ENCODE assay signal across 29 cellular contexts in genomic region chr5:457195-457961, GRCh38. TPM values are rescaled to one million over a fixed set of nuclear protein-coding genes. Genes with fewer than 3 reads are reported as not detected.
DNase-seq lines count a peak whose midpoint lies in the region; ATAC-seq and TF ChIP-seq lines count a peak whose summit lies in the region.
"Had no signal": no experiment of that assay in that cellular context is flagged by ENCODE, and none has a peak within 500 bp of the region (broad histone marks: within the 10 kb centered on the region; RNA-seq: fewer than 3 reads in every experiment).

No MANE protein-coding gene starts in this region.

- H3K79me2 ChIP-seq in ACC112 (ENCODE audit: control insufficient read depth, insufficient read depth, low read length, unreplicated experiment) (peaks cover 19% of the 10 kb centered on the region), osteoblast (ENCODE audit: insufficient read depth, low read length) (peaks cover 65% of the 10 kb centered on the region)

- peak; percentile 27 for DNase-seq in activated CD4-positive, CD25-positive, alpha-beta regulatory T cell treated with anti-CD3 and anti-CD28 coated beads, Interleukin-2, amount 50 U/mL, for 72 hours
- DNase-seq in coronary artery (ENCODE audit: low spot score): peak; percentile 64
- DNase-seq in osteoblast (ENCODE audit: insufficient read length, low spot score, missing footprints): peak; percentile 49
- no peak for DNase-seq in ecto neural progenitor cell (ENCODE audit: low spot score)
- DNase-seq in OCI-M2 (lab: John Stamatoyannopoulos, UW; ENCODE audit: unreplicated experiment): no peak
- DNase-seq: activated CD4-positive, alpha-beta T cell treated with anti-CD3 and anti-CD28 coated beads for 4 hours; activated naive CD4-positive, alpha-beta T cell; AML-193; DMS153; effector CD4-positive, alpha-beta T cell; erythroblast; foreskin keratinocyte; HCEC 1CT; immature natural killer cell; IMR-90; NCI-H146; NCI-H2171; NCI-H526 treated with DMSO at 0.1 percent for 48 hours; SHP77; stimulated activated CD4-positive, alpha-beta T cell treated with anti-CD3 and anti-CD28 coated beads, Interleukin-4, amount 100 ng/mL, for 24 hours; trophoblast cell had no signal

- H3K9me3 ChIP-seq in osteoblast (ENCODE audit: low read depth, low read length): no peaks in the 10 kb centered on the region

- H4K20me1 ChIP-seq in osteoblast (ENCODE audit: insufficient read depth, low read length): peaks cover 38% of the 10 kb centered on the region

- peaks cover 18% of the 10 kb centered on the region for H3K4me1 ChIP-seq in ACC112 (ENCODE audit: control insufficient read depth, insufficient read depth, low read length, unreplicated experiment)
- peaks cover 8% of the 10 kb centered on the region for H3K4me1 ChIP-seq in osteoblast (ENCODE audit: insufficient read depth, low read length)
- H3K4me1 ChIP-seq: neural progenitor cell had no signal

- ATAC-seq in activated CD4-positive, CD25-positive, alpha-beta regulatory T cell treated with anti-CD3 and anti-CD28 coated beads, Interleukin-2, amount 50 U/mL, for 24 hours: no peak
- ATAC-seq in GM19463 (IDR thresholded peaks at IDR 0.05; ENCODE audit: unreplicated experiment): no peak
- ATAC-seq: foreskin keratinocyte had no signal

- H3K4me3 ChIP-seq in ACC112 (ENCODE audit: low read depth, low read length) (no peak overlapping the region), coronary artery (no peak overlapping the region), osteoblast (ENCODE audit: insufficient read depth, low read length) (no peak overlapping the region)
- H3K4me3 ChIP-seq: hepatocyte, lung, neural progenitor cell, smooth muscle cell had no signal

- peak overlapping the region; percentile 91; the same call in 1 of the 2 replicates for H3K27ac ChIP-seq in ACC112 (ENCODE audit: low read depth, low read length)
- no peak overlapping the region for H3K27ac ChIP-seq in coronary artery
- no peak overlapping the region for H3K27ac ChIP-seq in osteoblast (ENCODE audit: low read depth, low read length)
- H3K27ac ChIP-seq: 22Rv1, neural progenitor cell had no signal

- H3K36me3 ChIP-seq in ACC112 (ENCODE audit: insufficient read depth, low read length) (peaks cover 40% of the 10 kb centered on the region), osteoblast (ENCODE audit: insufficient read depth, low read length) (peaks cover 83% of the 10 kb centered on the region)
- H3K36me3 ChIP-seq: neural progenitor cell had no signal

- H3K27me3 ChIP-seq in ACC112 (ENCODE audit: insufficient read depth, low read length) (no peaks in the 10 kb centered on the region), osteoblast (ENCODE audit: insufficient read depth, low read length) (no peaks in the 10 kb centered on the region)
- H3K27me3 ChIP-seq: foreskin keratinocyte, hepatocyte, neural progenitor cell had no signal

- TF ChIP-seq CTCF in coronary artery (IDR thresholded peaks at IDR 0.05) (no peak), osteoblast (IDR thresholded peaks at IDR 0.05; ENCODE audit: extremely low read depth, low read depth, low read length) (no peak)

- H2AFZ ChIP-seq in ACC112 (ENCODE audit: low read length, unreplicated experiment): no peak overlapping the region
- no peak overlapping the region for H2AFZ ChIP-seq in osteoblast (ENCODE audit: low read length)
- H2AFZ ChIP-seq: hepatocyte, neural progenitor cell had no signal

- H3K4me2 ChIP-seq in osteoblast (ENCODE audit: insufficient read depth, low read length): no peak overlapping the region
- H3K4me2 ChIP-seq: hepatocyte, neural progenitor cell, smooth muscle cell had no signal

RNA-seq across cellular contexts. Expression of gene EXOC3, which starts 14.4 kb away (rescaled TPM):
- 39.8 and 49.2 TPM in 2 replicates for total RNA-seq in osteoblast

Comparison
In these comparisons a context has a peak if more than half of its experiments do, and no peak if none do; other contexts are left out.
1. DNase-seq: peak in activated CD4-positive, CD25-positive, alpha-beta regulatory T cell treated with anti-CD3 and anti-CD28 coated beads, Interleukin-2, amount 50 U/mL, for 72 hours (single experiment), coronary artery (single experiment) and osteoblast (single experiment); none in ecto neural progenitor cell (single experiment) and OCI-M2 (single experiment).